In genomic region chr2:46747297-46747818, GRCh38 we compare ENCODE assay signal across 14 cellular contexts. TPM values are rescaled to one million over a fixed set of nuclear protein-coding genes. Genes with fewer than 3 reads are reported as not detected.
DNase-seq lines count a peak whose midpoint lies in the region; ATAC-seq, FAIRE-seq and TF ChIP-seq lines count a peak whose summit lies in the region.
"Had no signal": no experiment of that assay in that cellular context is flagged by ENCODE, and none has a peak within 500 bp of the region (broad histone marks: within the 10 kb centered on the region; RNA-seq: fewer than 3 reads in every experiment).

No MANE protein-coding gene starts in this region.

- H3K27me3 ChIP-seq in K562 (ENCODE audit: control insufficient read depth in 2 of 2, insufficient read depth in 2 of 2, low read length in 2 of 2) = no peaks in the 10 kb centered on the region
- H3K27me3 ChIP-seq: esophagus muscularis mucosa had no signal

- no peaks in the 10 kb centered on the region for H3K9me1 ChIP-seq in K562 (ENCODE audit: control insufficient read depth, insufficient read depth, low read length)

- peaks cover 53% of the 10 kb centered on the region for H3K4me1 Mint-ChIP-seq in nephron

- peak overlapping the region; percentile 6 to 63 (median 60) for H3K27ac Mint-ChIP-seq in nephron
- H3K27ac Mint-ChIP-seq: activated naive CD8-positive, alpha-beta T cell treated with anti-CD3 and anti-CD28 coated beads for 36 hours had no signal

- H3K4me3 Mint-ChIP-seq in nephron = no peak overlapping the region
- H3K4me3 Mint-ChIP-seq: activated naive CD8-positive, alpha-beta T cell treated with anti-CD3 and anti-CD28 coated beads for 36 hours had no signal

- CTCF ChIA-PET in K562 (lab: Yijun Ruan, JAX; ENCODE audit: low intra/inter-chr PET ratio) = no interaction called here

- TF ChIP-seq CTCF in NB4 (IDR thresholded peaks at IDR 0.05; ENCODE audit: low read depth, low read length) (no peak), K562 (IDR thresholded peaks at IDR 0.05 in 2 of 3, conservative IDR thresholded peaks at IDR 0.05 in 1 of 3; ENCODE audit: insufficient read depth in 2 of 3, low read depth in 1 of 3, low read length in 3 of 3) (no peak), nephron (IDR thresholded peaks at IDR 0.05; ENCODE audit: unreplicated experiment in 3 of 3) (no peak)

- peaks cover 2% of the 10 kb centered on the region for H3K9me3 Mint-ChIP-seq in nephron

- peak overlapping the region; percentile 39; the same call in 1 of the 3 replicates for H3K27ac ChIP-seq in K562 (ENCODE audit: extremely low read depth, low read depth, low read length)

- no peak for FAIRE-seq in K562 (lab: Jason Lieb, UNC)
- FAIRE-seq: TTC549 had no signal

- no peak overlapping the region for H3K9ac ChIP-seq in K562 (ENCODE audit: insufficient read depth in 1 of 2, low read depth in 2 of 2, low read length in 2 of 2)

- ATAC-seq in GM18907 (IDR thresholded peaks at IDR 0.05; ENCODE audit: unreplicated experiment) (peak; percentile 57), K562 (peak; percentile 19; the same call in 1 of the 3 replicates), GM21786 (IDR thresholded peaks at IDR 0.05; ENCODE audit: unreplicated experiment) (no peak)

- in situ Hi-C loops in K562 (cut with MboI) = no loop called here

- no peaks in the 10 kb centered on the region for H3K36me3 ChIP-seq in K562 (ENCODE audit: control insufficient read depth, insufficient read depth, low read length)
- H3K36me3 ChIP-seq: esophagus muscularis mucosa had no signal

- DNase-seq in NB4 (ENCODE audit: low read depth) (peak; percentile 91), K562 (ENCODE audit: extremely low read depth in 1 of 4, low spot score in 3 of 4) (no peak), NCI-H2227 (lab: John Stamatoyannopoulos, UW; ENCODE audit: unreplicated experiment) (no peak), retina (no peak), iPS-NIHi11 (ENCODE audit: low spot score) (no peak)
- DNase-seq: activated naive CD8-positive, alpha-beta T cell treated with anti-CD3 and anti-CD28 coated beads for 36 hours; NCI-H526 treated with DMSO at 0.1 percent for 48 hours; stimulated activated CD4-positive, alpha-beta T cell treated with anti-CD3 and anti-CD28 coated beads, Interleukin-12 subunit alpha, Interleukin-12 subunit beta, amount 100 ng/mL, for 4 hours had no signal

- H3K27me3 Mint-ChIP-seq in nephron (ENCODE audit: low read depth) = no peaks in the 10 kb centered on the region
- H3K27me3 Mint-ChIP-seq: activated naive CD8-positive, alpha-beta T cell treated with anti-CD3 and anti-CD28 coated beads for 36 hours had no signal

- no TSS peak for BruUV-seq in K562 (replicated peaks; lab: Mats Ljungman, UMichigan)

- H3K4me1 ChIP-seq in K562 (replicated peaks in 1 of 2; ENCODE audit: control insufficient read depth in 2 of 2, insufficient read depth in 2 of 2, low read length in 2 of 2) = peaks cover 4 to 13% of the 10 kb centered on the region in 2 experiments; a peak in 3 of 5 replicates

- no peak for TF ChIP-seq RAD21 in K562 (CRISPR knock-in tag; conservative IDR thresholded peaks at IDR 0.05 in 1 of 2, IDR thresholded peaks at IDR 0.05 in 1 of 2)

- POLR2A ChIA-PET in K562 (lab: Yijun Ruan, JAX) = interaction anchor here (0.8 kb wide), 1 partner anchor 15 kb away, joined by 4 read pairs; no protein-coding TSS in a partner anchor

- intact Hi-C loops in K562 (cut with micrococcal nuclease) = no loop called here

- H3K4me3 ChIP-seq in NB4 (ENCODE audit: low read depth, low read length) (no peak overlapping the region), K562 (no peak overlapping the region)
- H3K4me3 ChIP-seq: esophagus muscularis mucosa, lung had no signal

- peaks cover 22% of the 10 kb centered on the region for H3K36me3 Mint-ChIP-seq in nephron (ENCODE audit: low read depth)

- H2AFZ ChIP-seq in K562 (ENCODE audit: low read depth, low read length) = no peak overlapping the region

- 67% methylated on average over 3 of the region's 3 CpGs for WGBS in K562 (ENCODE audit: insufficient coverage, low coverage, missing lambda C conversion rate)

- H4K20me1 ChIP-seq in K562 (replicated peaks; ENCODE audit: control insufficient read depth, insufficient read depth, low read length) = no peaks in the 10 kb centered on the region

- H3K79me2 ChIP-seq in K562 (ENCODE audit: control insufficient read depth, insufficient read depth, low read length) = peaks cover 56% of the 10 kb centered on the region

- TF ChIP-seq POLR2A in NB4 (IDR thresholded peaks at IDR 0.05; ENCODE audit: extremely low read depth, insufficient read length) = no peak
- TF ChIP-seq POLR2A in K562 (conservative IDR thresholded peaks at IDR 0.05) = no peak

- no peaks in the 10 kb centered on the region for H3K9me3 ChIP-seq in K562 (replicated peaks; ENCODE audit: control insufficient read depth, insufficient read depth, low read depth, low read length)
- H3K9me3 ChIP-seq: esophagus muscularis mucosa had no signal

- TF ChIP-seq EP300 in K562 (IDR thresholded peaks at IDR 0.05; ENCODE audit: low read length) = no peak

- H3K4me2 ChIP-seq in K562 (ENCODE audit: insufficient read depth, low read length) = no peak overlapping the region

TF ChIP-seq in K562, 482 proteins besides CTCF, POLR2A, EP300 and RAD21 (continues in another document):
- no peak for TF ChIP-seq KDM1A (IDR thresholded peaks at IDR 0.05)
- TF ChIP-seq FOXM1 (IDR thresholded peaks at IDR 0.05; ENCODE audit: low read depth) = no peak
- TF ChIP-seq FOXM1 (CRISPR knock-in tag; IDR thresholded peaks at IDR 0.05; ENCODE audit: low read depth) = no peak
- no peak for TF ChIP-seq RNF2 (IDR thresholded peaks at IDR 0.05)
- no peak for TF ChIP-seq CTBP1 (IDR thresholded peaks at IDR 0.05; ENCODE audit: borderline replicate concordance)
- no peak for TF ChIP-seq ILK (tag; IDR thresholded peaks at IDR 0.05; ENCODE audit: borderline replicate concordance, low read depth)
- TF ChIP-seq, protein P1, sequence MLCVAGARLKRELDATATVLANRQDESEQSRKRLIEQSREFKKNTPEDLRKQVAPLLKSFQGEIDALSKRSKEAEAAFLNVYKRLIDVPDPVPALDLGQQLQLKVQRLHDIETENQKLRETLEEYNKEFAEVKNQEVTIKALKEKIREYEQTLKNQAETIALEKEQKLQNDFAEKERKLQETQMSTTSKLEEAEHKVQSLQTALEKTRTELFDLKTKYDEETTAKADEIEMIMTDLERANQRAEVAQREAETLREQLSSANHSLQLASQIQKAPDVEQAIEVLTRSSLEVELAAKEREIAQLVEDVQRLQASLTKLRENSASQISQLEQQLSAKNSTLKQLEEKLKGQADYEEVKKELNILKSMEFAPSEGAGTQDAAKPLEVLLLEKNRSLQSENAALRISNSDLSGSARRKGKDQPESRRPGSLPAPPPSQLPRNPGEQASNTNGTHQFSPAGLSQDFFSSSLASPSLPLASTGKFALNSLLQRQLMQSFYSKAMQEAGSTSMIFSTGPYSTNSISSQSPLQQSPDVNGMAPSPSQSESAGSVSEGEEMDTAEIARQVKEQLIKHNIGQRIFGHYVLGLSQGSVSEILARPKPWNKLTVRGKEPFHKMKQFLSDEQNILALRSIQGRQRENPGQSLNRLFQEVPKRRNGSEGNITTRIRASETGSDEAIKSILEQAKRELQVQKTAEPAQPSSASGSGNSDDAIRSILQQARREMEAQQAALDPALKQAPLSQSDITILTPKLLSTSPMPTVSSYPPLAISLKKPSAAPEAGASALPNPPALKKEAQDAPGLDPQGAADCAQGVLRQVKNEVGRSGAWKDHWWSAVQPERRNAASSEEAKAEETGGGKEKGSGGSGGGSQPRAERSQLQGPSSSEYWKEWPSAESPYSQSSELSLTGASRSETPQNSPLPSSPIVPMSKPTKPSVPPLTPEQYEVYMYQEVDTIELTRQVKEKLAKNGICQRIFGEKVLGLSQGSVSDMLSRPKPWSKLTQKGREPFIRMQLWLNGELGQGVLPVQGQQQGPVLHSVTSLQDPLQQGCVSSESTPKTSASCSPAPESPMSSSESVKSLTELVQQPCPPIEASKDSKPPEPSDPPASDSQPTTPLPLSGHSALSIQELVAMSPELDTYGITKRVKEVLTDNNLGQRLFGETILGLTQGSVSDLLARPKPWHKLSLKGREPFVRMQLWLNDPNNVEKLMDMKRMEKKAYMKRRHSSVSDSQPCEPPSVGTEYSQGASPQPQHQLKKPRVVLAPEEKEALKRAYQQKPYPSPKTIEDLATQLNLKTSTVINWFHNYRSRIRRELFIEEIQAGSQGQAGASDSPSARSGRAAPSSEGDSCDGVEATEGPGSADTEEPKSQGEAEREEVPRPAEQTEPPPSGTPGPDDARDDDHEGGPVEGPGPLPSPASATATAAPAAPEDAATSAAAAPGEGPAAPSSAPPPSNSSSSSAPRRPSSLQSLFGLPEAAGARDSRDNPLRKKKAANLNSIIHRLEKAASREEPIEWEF (CRISPR knock-in tag; IDR thresholded peaks at IDR 0.05) = no peak
- TF ChIP-seq ZNF408 (CRISPR knock-in tag; IDR thresholded peaks at IDR 0.05; ENCODE audit: low read depth) = no peak

RNA-seq across cellular contexts. Expression of gene SOCS5, which starts 48.3 kb away (rescaled TPM):
- 6.9 and 18.0 TPM in 2 replicates for total RNA-seq in K562 (2011; cell fraction: chromatin; rRNA removed; ENCODE audit: low replicate concordance)
- total RNA-seq in K562 (2011; cell fraction: nucleolus; rRNA removed) = 3.7 and 4.7 TPM in 2 replicates
- 9.4 and 12.9 TPM in 2 replicates for total RNA-seq in K562 (2011; cell fraction: nucleoplasm; rRNA removed)
- total RNA-seq in K562 (2014; rRNA removed) = 3.7 and 4.3 TPM in 2 replicates
- 6.1 and 6.7 TPM in 2 replicates for total RNA-seq in K562 (2014; rRNA removed; fragmentation: Illumina TruSeq; extraction: Trizol)
- total RNA-seq in K562 (2015; rRNA removed; fragmentation: Illumina TruSeq; extraction: Trizol) = 4.9 and 6.5 TPM in 2 replicates
- 5.2 and 6.3 TPM in 2 replicates for total RNA-seq in K562 (2021)
- polyA plus RNA-seq in K562 (2011; rRNA removed) = 7.9 and 9.2 TPM in 2 replicates
- polyA plus RNA-seq in K562 (2011; cell fraction: cytosol; rRNA removed) = 2.5 and 4.7 TPM in 2 replicates
- 5.5 and 6.0 TPM in 2 replicates for polyA plus RNA-seq in K562 (2011; cell fraction: nucleus; rRNA removed)
- polyA plus RNA-seq in K562 (2012) = 4.3 and 4.5 TPM in 2 replicates
- 4.9 and 6.5 TPM in 2 replicates for polyA plus RNA-seq in K562 (2014; fragmentation: Illumina TruSeq; extraction: Trizol)
- polyA plus RNA-seq in K562 (2014; fragmentation: Nextera tagmentation; extraction: Ambion mirVana) = 1 to 10 TPM; 1.6 to 1.9 TPM
- polyA plus RNA-seq in K562 (2014; rRNA removed) = 5.2 and 6.0 TPM in 2 replicates
- 14.7 and 16.9 TPM in 2 replicates for polyA minus RNA-seq in K562 (2011; rRNA and poly(A)+ RNA removed)
- 4.6 and 6.0 TPM in 2 replicates for polyA minus RNA-seq in K562 (2011; cell fraction: cytosol; rRNA and poly(A)+ RNA removed)
- polyA minus RNA-seq in K562 (2011; cell fraction: nucleus; rRNA and poly(A)+ RNA removed) = 5.1 and 8.7 TPM in 2 replicates
